In the genomic region with DNA sequence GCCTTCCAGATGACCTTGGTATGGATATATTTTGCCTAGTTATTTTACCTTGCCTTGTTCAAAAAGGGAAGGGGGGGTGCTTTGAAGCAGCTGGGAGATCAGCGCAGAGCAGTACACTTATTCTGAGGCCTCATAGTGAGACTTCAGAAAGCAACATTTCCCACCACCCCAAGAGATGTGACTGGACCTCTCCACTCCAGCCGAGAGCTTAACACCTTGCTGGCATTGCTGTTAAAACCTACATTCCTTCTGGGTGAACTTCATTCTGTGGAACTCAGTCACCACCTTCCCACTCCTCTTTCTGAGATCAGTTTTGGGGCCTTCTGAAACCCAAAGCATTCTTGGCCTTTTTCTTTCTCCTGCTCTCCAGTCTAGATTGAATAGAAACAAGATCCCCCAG, we compare ENCODE assay signal across 36 cellular contexts.
"Had no signal": no experiment of that assay in that cellular context is flagged by ENCODE, and none has a peak within 500 bp of the region (broad histone marks: within the 10 kb centered on the region; RNA-seq: fewer than 3 reads in every experiment).

No MANE protein-coding gene starts in this region.

- H3K27me3 ChIP-seq: MG63 had no signal

- H3K4me3 ChIP-seq: MG63 had no signal

- H3K9ac ChIP-seq: KMS-11 had no signal

- H3K27ac ChIP-seq: KMS-11 had no signal

- DNase-seq: Karpas-422, Kasumi-1, KG1, MG63, MM.1S, MV-4-11, NCI-H1048, NCI-H1092, NCI-H1092 treated with DMSO at 0.1 percent for 48 hours, NCI-H1105, NCI-H1105 treated with DMSO at 0.1 percent for 48 hours, NCI-H1417, NCI-H1417 treated with DMSO at 0.1 percent for 48 hours, NCI-H1436, NCI-H1436 treated with DMSO at 0.1 percent for 48 hours, NCI-H146, NCI-H1694, NCI-H1694 treated with DMSO at 0.1 percent for 48 hours, NCI-H187, NCI-H187 treated with DMSO at 0.1 percent for 48 hours, NCI-H1930, NCI-H2029, NCI-H2029 treated with DMSO at 0.1 percent for 48 hours, NCI-H2081, NCI-H2081 treated with DMSO at 0.1 percent for 48 hours, NCI-H2107, NCI-H2171, NCI-H2171 treated with DMSO at 0.1 percent for 48 hours, NCI-H2227 treated with DMSO at 0.1 percent for 48 hours, NCI-H226, NCI-H345, NCI-H446, NCI-H446 treated with DMSO at 0.1 percent for 48 hours, NCI-H510A, NCI-H510A treated with DMSO at 0.1 percent for 48 hours had no signal

- H3K9me3 ChIP-seq: MG63 had no signal

- H3K36me3 ChIP-seq: MG63 had no signal

- H3K4me2 ChIP-seq: KMS-11 had no signal
